33 cellular contexts compared by ENCODE assay signal in the genomic region with DNA sequence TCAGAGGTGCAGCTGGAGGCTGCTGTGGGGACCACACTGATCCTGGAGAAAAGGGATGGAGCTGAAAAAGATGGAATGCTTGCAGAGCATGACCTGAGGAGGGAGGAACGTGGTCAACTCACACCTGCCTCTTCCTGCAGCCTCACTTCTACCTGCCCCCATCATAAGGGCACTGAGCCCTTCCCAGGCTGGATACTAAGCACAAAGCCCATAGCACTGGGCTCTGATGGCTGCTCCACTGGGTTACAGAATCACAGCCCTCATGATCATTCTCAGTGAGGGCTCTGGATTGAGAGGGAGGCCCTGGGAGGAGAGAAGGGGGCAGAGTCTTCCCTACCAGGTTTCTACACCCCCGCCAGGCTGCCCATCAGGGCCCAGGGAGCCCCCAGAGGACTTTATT. TPM values are rescaled to one million over a fixed set of nuclear protein-coding genes. Genes with fewer than 3 reads are reported as not detected.
"Had no signal": no experiment of that assay in that cellular context is flagged by ENCODE, and none has a peak within 500 bp of the region (broad histone marks: within the 10 kb centered on the region; RNA-seq: fewer than 3 reads in every experiment).

No MANE protein-coding gene starts in this region.

- H3K9me3 Mint-ChIP-seq: activated CD4-positive, alpha-beta memory T cell treated with anti-CD3 and anti-CD28 coated beads, Interleukin-2, amount 10 ng/mL, durations not matched to agents 7 days and 5 days; activated CD4-positive, alpha-beta T cell treated with anti-CD3 and anti-CD28 coated beads, Interleukin-2, amount 10 ng/mL, durations not matched to agents 24 days and 14 days; activated naive CD4-positive, alpha-beta T cell treated with anti-CD3 and anti-CD28 coated beads, Interleukin-2, amount 10 ng/mL, durations not matched to agents 7 days and 5 days; activated T-cell treated with anti-CD3 and anti-CD28 coated beads, Interleukin-2, amount 50 U/mL, for 24 hours; activated T-cell treated with anti-CD3 and anti-CD28 coated beads, Interleukin-2, amount 50 U/mL, for 72 hours had no signal

- H3K27ac Mint-ChIP-seq: activated CD4-positive, alpha-beta memory T cell treated with anti-CD3 and anti-CD28 coated beads, Interleukin-2, amount 10 ng/mL, durations not matched to agents 7 days and 5 days; activated CD4-positive, alpha-beta T cell treated with anti-CD3 and anti-CD28 coated beads for 36 hours; activated CD4-positive, alpha-beta T cell treated with anti-CD3 and anti-CD28 coated beads, Interleukin-2, amount 10 ng/mL, durations not matched to agents 24 days and 14 days; activated naive CD4-positive, alpha-beta T cell treated with anti-CD3 and anti-CD28 coated beads, Interleukin-2, amount 10 ng/mL, durations not matched to agents 7 days and 5 days; activated naive CD8-positive, alpha-beta T cell; activated T-cell treated with anti-CD3 and anti-CD28 coated beads, Interleukin-2, amount 50 U/mL, for 24 hours; activated T-cell treated with anti-CD3 and anti-CD28 coated beads, Interleukin-2, amount 50 U/mL, for 72 hours had no signal

- H3K27ac ChIP-seq: brain microvascular endothelial cell, epithelial cell of prostate, esophagus squamous epithelium, gastroesophageal sphincter had no signal

- H3K36me3 Mint-ChIP-seq: activated naive CD4-positive, alpha-beta T cell treated with anti-CD3 and anti-CD28 coated beads, Interleukin-2, amount 10 ng/mL, durations not matched to agents 7 days and 5 days; activated naive CD8-positive, alpha-beta T cell had no signal

- H3K9me3 ChIP-seq: esophagus squamous epithelium, gastroesophageal sphincter had no signal

- H3K4me3 ChIP-seq: esophagus squamous epithelium, gastroesophageal sphincter had no signal

- H3K4me1 Mint-ChIP-seq: activated CD4-positive, alpha-beta memory T cell treated with anti-CD3 and anti-CD28 coated beads, Interleukin-2, amount 10 ng/mL, durations not matched to agents 7 days and 5 days; activated CD4-positive, alpha-beta T cell treated with anti-CD3 and anti-CD28 coated beads for 36 hours; activated CD4-positive, alpha-beta T cell treated with anti-CD3 and anti-CD28 coated beads, Interleukin-2, amount 10 ng/mL, durations not matched to agents 24 days and 14 days; activated naive CD4-positive, alpha-beta T cell treated with anti-CD3 and anti-CD28 coated beads, Interleukin-2, amount 10 ng/mL, durations not matched to agents 7 days and 5 days had no signal

- H3K4me3 Mint-ChIP-seq: activated CD4-positive, alpha-beta memory T cell treated with anti-CD3 and anti-CD28 coated beads, Interleukin-2, amount 10 ng/mL, durations not matched to agents 7 days and 5 days; activated CD4-positive, alpha-beta T cell treated with anti-CD3 and anti-CD28 coated beads for 36 hours; activated CD4-positive, alpha-beta T cell treated with anti-CD3 and anti-CD28 coated beads, Interleukin-2, amount 10 ng/mL, durations not matched to agents 24 days and 14 days; activated naive CD4-positive, alpha-beta T cell treated with anti-CD3 and anti-CD28 coated beads, Interleukin-2, amount 10 ng/mL, durations not matched to agents 7 days and 5 days; activated naive CD8-positive, alpha-beta T cell; activated T-cell treated with anti-CD3 and anti-CD28 coated beads, Interleukin-2, amount 50 U/mL, for 24 hours; activated T-cell treated with anti-CD3 and anti-CD28 coated beads, Interleukin-2, amount 50 U/mL, for 72 hours had no signal

- DNase-seq: activated CD4-positive, alpha-beta memory T cell treated with anti-CD3 and anti-CD28 coated beads, Interleukin-2, amount 10 ng/mL, durations not matched to agents 7 days and 5 days; activated CD4-positive, alpha-beta T cell treated with anti-CD3 and anti-CD28 coated beads for 36 hours; activated CD4-positive, alpha-beta T cell treated with anti-CD3 and anti-CD28 coated beads, Interleukin-2, amount 10 ng/mL, durations not matched to agents 24 days and 14 days; activated CD4-positive, CD25-positive, alpha-beta regulatory T cell; activated CD4-positive, CD25-positive, alpha-beta regulatory T cell treated with anti-CD3 and anti-CD28 coated beads, Interleukin-2, amount 50 U/mL, for 72 hours; activated CD8-positive, alpha-beta memory T cell treated with anti-CD3 and anti-CD28 coated beads, Interleukin-2, amount 50 U/mL, for 48 hours; activated gamma-delta T cell; activated naive CD4-positive, alpha-beta T cell; activated naive CD4-positive, alpha-beta T cell treated with anti-CD3 and anti-CD28 coated beads, Interleukin-2, amount 10 ng/mL, durations not matched to agents 7 days and 5 days; activated T-cell treated with anti-CD3 and anti-CD28 coated beads for 4 hours; activated T-cell treated with anti-CD3 and anti-CD28 coated beads, Interleukin-2, amount 50 U/mL, for 24 hours; activated T-cell treated with anti-CD3 and anti-CD28 coated beads, Interleukin-2, amount 50 U/mL, for 72 hours; amniotic stem cell; anterior cingulate cortex; brain microvascular endothelial cell; effector CD8-positive, alpha-beta T cell; esophagus squamous epithelium; foreskin melanocyte; T-helper 2 cell had no signal

- ATAC-seq: activated CD4-positive, alpha-beta T cell treated with anti-CD3 and anti-CD28 coated beads for 36 hours; activated T-cell treated with anti-CD3 and anti-CD28 coated beads, Interleukin-2, amount 50 U/mL, for 72 hours; gastroesophageal sphincter had no signal

- H3K36me3 ChIP-seq: brain microvascular endothelial cell, esophagus squamous epithelium, gastroesophageal sphincter had no signal

RNA-seq across cellular contexts. Expression of a gene that starts 5.9 kb away (rescaled TPM):
- total RNA-seq: activated CD4-positive, alpha-beta memory T cell treated with anti-CD3 and anti-CD28 coated beads, Interleukin-2, amount 10 ng/mL, durations not matched to agents 7 days and 5 days; activated CD4-positive, alpha-beta T cell treated with anti-CD3 and anti-CD28 coated beads for 36 hours; activated CD4-positive, alpha-beta T cell treated with anti-CD3 and anti-CD28 coated beads, Interleukin-2, amount 10 ng/mL, durations not matched to agents 24 days and 14 days; activated T-cell treated with anti-CD3 and anti-CD28 coated beads, Interleukin-2, amount 50 U/mL, for 72 hours; astrocyte; bronchial epithelial cell; cardiac septum; chondrocyte; dermis microvascular lymphatic vessel endothelial cell; endothelial cell of umbilical vein; esophagus squamous epithelium; fibroblast of lung; gastroesophageal sphincter; glomerular endothelial cell; T-helper 1 cell treated with Interleukin-12 subunit alpha and Interleukin-12 subunit beta and Interleukin-4 antibody, amounts not matched to agents 30 ng/mL and 1 ng/mL, for 36 hours had no signal
- polyA plus RNA-seq: adipose tissue, endothelial cell of umbilical vein, esophagus had no signal

RNA-seq across cellular contexts. Expression of a gene that starts 17.4 kb away (rescaled TPM):
- total RNA-seq: activated CD4-positive, alpha-beta memory T cell treated with anti-CD3 and anti-CD28 coated beads, Interleukin-2, amount 10 ng/mL, durations not matched to agents 7 days and 5 days; activated CD4-positive, alpha-beta T cell treated with anti-CD3 and anti-CD28 coated beads for 36 hours; activated CD4-positive, alpha-beta T cell treated with anti-CD3 and anti-CD28 coated beads, Interleukin-2, amount 10 ng/mL, durations not matched to agents 24 days and 14 days; activated T-cell treated with anti-CD3 and anti-CD28 coated beads, Interleukin-2, amount 50 U/mL, for 72 hours; astrocyte; bronchial epithelial cell; dermis microvascular lymphatic vessel endothelial cell; endothelial cell of umbilical vein; esophagus squamous epithelium; gastroesophageal sphincter; glomerular endothelial cell; T-helper 1 cell treated with Interleukin-12 subunit alpha and Interleukin-12 subunit beta and Interleukin-4 antibody, amounts not matched to agents 30 ng/mL and 1 ng/mL, for 36 hours had no signal
- polyA plus RNA-seq: endothelial cell of umbilical vein had no signal

RNA-seq across cellular contexts. Expression of a gene that starts 28.4 kb away (rescaled TPM):
- total RNA-seq: activated CD4-positive, alpha-beta T cell treated with anti-CD3 and anti-CD28 coated beads for 36 hours had no signal
